ENCODE assay signal across 26 cellular contexts in the genomic region with DNA sequence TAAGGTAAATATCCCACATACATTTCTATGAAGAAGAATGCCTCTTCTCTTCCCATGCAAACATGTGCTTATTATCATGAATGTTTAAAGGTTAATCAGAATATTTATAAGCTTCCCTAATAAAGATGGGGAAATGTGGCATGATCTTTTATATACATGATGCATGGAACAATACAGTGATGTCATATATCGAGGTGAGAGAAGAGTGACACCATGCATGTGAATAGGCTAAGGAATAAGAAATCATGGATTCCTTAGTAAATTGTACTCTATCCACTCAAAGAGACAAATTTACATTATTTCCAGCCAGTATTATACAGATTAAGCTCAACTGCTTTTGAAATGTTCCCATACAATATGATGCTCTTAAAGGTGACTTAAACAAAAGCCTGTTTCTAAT.
"Had no signal": no experiment of that assay in that cellular context is flagged by ENCODE, and none has a peak within 500 bp of the region (broad histone marks: within the 10 kb centered on the region; RNA-seq: fewer than 3 reads in every experiment).

No MANE protein-coding gene starts in this region.

- H3K27me3 ChIP-seq: ovary, right atrium auricular region, stomach, testis, thyroid gland, transverse colon, upper lobe of left lung had no signal

- H3K9me3 Mint-ChIP-seq: nephron progenitor cell; stimulated activated naive B cell treated with anti-CD40 and anti-IgM and Interleukin-4, amounts not matched to agents 10 μg/mL and 1 μg/mL and 100 μg/mL, for 72 hours had no signal

- H3K27ac ChIP-seq: left ventricle myocardium inferior, ovary, right atrium auricular region, skin epidermis, stomach, testis, thyroid gland, transverse colon, upper lobe of left lung had no signal

- H3K36me3 Mint-ChIP-seq: immature natural killer cell; naive B cell; natural killer cell; stimulated activated naive B cell treated with anti-CD40 and anti-IgM and Interleukin-4, amounts not matched to agents 10 μg/mL and 1 μg/mL and 100 μg/mL, for 72 hours had no signal

- H3K4me1 Mint-ChIP-seq: immature natural killer cell; naive B cell; natural killer cell; stimulated activated naive B cell treated with anti-CD40 and anti-IgM and Interleukin-4, amounts not matched to agents 10 μg/mL and 1 μg/mL and 100 μg/mL, for 72 hours had no signal

- H3K4me1 ChIP-seq: right atrium auricular region, testis had no signal

- DNase-seq: hypothalamus; immature natural killer cell; kidney; left ventricle myocardium inferior; mesendoderm; naive B cell; natural killer cell; nephron progenitor cell; ovary; stimulated activated CD4-positive, alpha-beta T cell treated with anti-CD3 and anti-CD28 coated beads, Interleukin-12 subunit alpha, Interleukin-12 subunit beta, amount 100 ng/mL, for 4 hours; stimulated activated CD4-positive, alpha-beta T cell treated with anti-CD3 and anti-CD28 coated beads, Interleukin-15, amount 100 ng/mL, for 24 hours; stimulated activated CD4-positive, alpha-beta T cell treated with anti-CD3 and anti-CD28 coated beads, Interleukin-2, amount 100 ng/mL, for 24 hours; stimulated activated CD4-positive, alpha-beta T cell treated with anti-CD3 and anti-CD28 coated beads, Interleukin-4, amount 100 ng/mL, for 1 hour; stimulated activated naive B cell treated with anti-CD40 and anti-IgM and Interleukin-4, amounts not matched to agents 10 μg/mL and 1 μg/mL and 100 μg/mL, for 72 hours; stimulated activated naive CD8-positive, alpha-beta T cell treated with anti-CD3 and anti-CD28 coated beads, Interleukin-15, Interleukin-2, amounts not matched to agents 100 U/mL and 50 U/mL, for 24 hours; stomach; testis; thyroid gland; transverse colon; upper lobe of left lung had no signal

- H3K4me3 ChIP-seq: left ventricle myocardium inferior, lung, ovary, right atrium auricular region, skin epidermis, stomach, testis, thyroid gland, transverse colon, upper lobe of left lung had no signal

- ATAC-seq: natural killer cell; sciatic nerve; stimulated activated naive B cell treated with anti-CD40 and anti-IgM and Interleukin-4, amounts not matched to agents 10 μg/mL and 1 μg/mL and 100 μg/mL, for 72 hours; stimulated activated naive CD8-positive, alpha-beta T cell treated with anti-CD3 and anti-CD28 coated beads, Interleukin-15, Interleukin-2, amounts not matched to agents 100 U/mL and 50 U/mL, for 24 hours had no signal

- H3K27ac Mint-ChIP-seq: immature natural killer cell; naive B cell; natural killer cell; nephron progenitor cell; progenitor cell of endocrine pancreas; stimulated activated naive B cell treated with anti-CD40 and anti-IgM and Interleukin-4, amounts not matched to agents 10 μg/mL and 1 μg/mL and 100 μg/mL, for 72 hours had no signal

- H3K27me3 Mint-ChIP-seq: naive B cell; progenitor cell of endocrine pancreas; stimulated activated naive B cell treated with anti-CD40 and anti-IgM and Interleukin-4, amounts not matched to agents 10 μg/mL and 1 μg/mL and 100 μg/mL, for 72 hours had no signal

- H3K4me3 Mint-ChIP-seq: immature natural killer cell; mesothelial cell of epicardium; naive B cell; natural killer cell; nephron progenitor cell; stimulated activated naive B cell treated with anti-CD40 and anti-IgM and Interleukin-4, amounts not matched to agents 10 μg/mL and 1 μg/mL and 100 μg/mL, for 72 hours had no signal

- H3K36me3 ChIP-seq: left ventricle myocardium inferior, ovary, right atrium auricular region, stomach, thyroid gland, transverse colon, upper lobe of left lung had no signal
